1 cellular context compared by ENCODE assay signal in genomic region chr20:53827292-53827995, GRCh38.
TF ChIP-seq lines count a peak whose summit lies in the region.

No MANE protein-coding gene starts in this region.

TF ChIP-seq in K562, 482 proteins besides CTCF, POLR2A, EP300 and RAD21 (continued from another document):
- TF ChIP-seq RERE (CRISPR knock-in tag; IDR thresholded peaks at IDR 0.05; ENCODE audit: borderline replicate concordance) (no peak), ZNF143 (CRISPR knock-in tag; IDR thresholded peaks at IDR 0.05) (no peak), ZNF511 (CRISPR knock-in tag; IDR thresholded peaks at IDR 0.05) (no peak), RFX5 (IDR thresholded peaks at IDR 0.05; ENCODE audit: low read depth, low read length) (no peak), HBP1 (CRISPR knock-in tag; IDR thresholded peaks at IDR 0.05) (no peak), VEZF1 (CRISPR knock-in tag; IDR thresholded peaks at IDR 0.05) (peak; percentile 22; the same call in 1 of the 2 replicates), ZNF512 (tag; IDR thresholded peaks at IDR 0.05) (peak; percentile 60), ZNF655 (CRISPR knock-in tag; IDR thresholded peaks at IDR 0.05) (no peak), MAFF (IDR thresholded peaks at IDR 0.05; ENCODE audit: low read length) (peak; percentile 60), ZNF24 (IDR thresholded peaks at IDR 0.05) (no peak), SRSF1 (IDR thresholded peaks at IDR 0.05; ENCODE audit: low read depth, low read length) (no peak), GABPA (tag; conservative IDR thresholded peaks at IDR 0.05; ENCODE audit: low read depth) (no peak), ARID2 (IDR thresholded peaks at IDR 0.05) (no peak), CHD1 (IDR thresholded peaks at IDR 0.05; ENCODE audit: low read length) (no peak), E2F5 (CRISPR knock-in tag; IDR thresholded peaks at IDR 0.05) (no peak), TARDBP (IDR thresholded peaks at IDR 0.05) (no peak), ZBTB11 (CRISPR knock-in tag; IDR thresholded peaks at IDR 0.05) (peak in 1 of 3 experiments; percentile 91; a peak in 2 of 6 replicates), HOXB6 (CRISPR knock-in tag; IDR thresholded peaks at IDR 0.05; ENCODE audit: borderline replicate concordance) (no peak), BCLAF1 (IDR thresholded peaks at IDR 0.05; ENCODE audit: borderline replicate concordance in 1 of 2, control insufficient read depth in 1 of 2, low read depth in 2 of 2, low read length in 1 of 2) (peak in 1 of 2 experiments; percentile 60; a peak in 1 of 4 replicates), GTF2A2 (tag; IDR thresholded peaks at IDR 0.05) (no peak), MAFG (tag; conservative IDR thresholded peaks at IDR 0.05) (peak; percentile 62; the same call in 1 of the 2 replicates), RBBP5 (IDR thresholded peaks at IDR 0.05; ENCODE audit: borderline replicate concordance, insufficient read depth, low read length, poor library complexity, severe bottlenecking) (no peak), MAFK (IDR thresholded peaks at IDR 0.05; ENCODE audit: low read length) (peak; percentile 69), ZBTB7A (IDR thresholded peaks at IDR 0.05; ENCODE audit: borderline replicate concordance, control insufficient read depth, low read depth, low read length) (no peak), TFAP4 (CRISPR knock-in tag; IDR thresholded peaks at IDR 0.05; ENCODE audit: borderline replicate concordance) (no peak)
